ENCODE assay signal across 28 cellular contexts in the genomic region with DNA sequence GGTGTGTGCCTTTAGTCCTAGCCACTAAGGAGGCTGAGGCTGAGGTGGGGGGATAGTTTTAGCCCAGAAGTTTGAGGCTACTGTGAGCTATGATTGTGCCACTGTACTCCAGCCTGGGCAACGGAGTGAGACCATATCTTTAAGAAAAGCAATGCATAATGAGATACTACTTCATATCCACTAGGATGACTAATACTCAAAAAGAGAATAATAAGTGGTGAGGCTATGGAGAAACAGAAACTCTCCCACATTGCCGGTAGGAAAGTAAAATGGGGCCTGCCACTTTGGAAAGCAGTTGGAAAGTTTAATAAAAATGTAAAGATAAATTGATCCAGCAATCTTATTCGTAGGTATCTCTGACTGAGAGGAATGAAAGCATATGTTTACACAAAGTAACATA. TPM values are rescaled to one million over a fixed set of nuclear protein-coding genes. Genes with fewer than 3 reads are reported as not detected.
A peak's percentile ranks its signal among the peaks of the same experiment; 100 is the strongest.
DNase-seq lines count a peak whose midpoint lies in the region; ATAC-seq and TF ChIP-seq lines count a peak whose summit lies in the region.
"Had no signal": no experiment of that assay in that cellular context is flagged by ENCODE, and none has a peak within 500 bp of the region (broad histone marks: within the 10 kb centered on the region; RNA-seq: fewer than 3 reads in every experiment).

No MANE protein-coding gene starts in this region.

- ATAC-seq in HG02840 (IDR thresholded peaks at IDR 0.05; ENCODE audit: low FRiP score, unreplicated experiment) = no peak
- ATAC-seq in natural killer cell treated with Interleukin-12 subunit alpha and Interleukin-12 subunit beta and Interleukin-15 and Interleukin-18, amount 100 ng/mL, for 72 hours = no peak

- H3K4me3 Mint-ChIP-seq in natural killer cell treated with Interleukin-12 subunit alpha and Interleukin-12 subunit beta and Interleukin-15 and Interleukin-18, amount 100 ng/mL, for 72 hours = no peak overlapping the region

- H3K36me3 Mint-ChIP-seq in natural killer cell treated with Interleukin-12 subunit alpha and Interleukin-12 subunit beta and Interleukin-15 and Interleukin-18, amount 100 ng/mL, for 72 hours = no peaks in the 10 kb centered on the region

- DNase-seq in AG09309 (ENCODE audit: low read depth) (peak; percentile 5), amniotic epithelial cell (ENCODE audit: low read depth) (peak; percentile 55), glomerular visceral epithelial cell (ENCODE audit: extremely low spot score) (peak; percentile 14), GM20000 (ENCODE audit: low spot score) (no peak), HuH-7.5 (ENCODE audit: low spot score) (no peak)
- no peak for DNase-seq in natural killer cell treated with Interleukin-12 subunit alpha and Interleukin-12 subunit beta and Interleukin-15 and Interleukin-18, amount 100 ng/mL, for 72 hours (ENCODE audit: low spot score)
- DNase-seq: 8988T, ACHN, DMS153, DND-41, HCEC 1CT, Kasumi-1, MV-4-11, NCI-H1105, NCI-H146, NCI-H1930, NCI-H2107, NCI-H446, NCI-H526, SHP77, SW 1271 had no signal

- no peaks in the 10 kb centered on the region for H3K27me3 Mint-ChIP-seq in natural killer cell treated with Interleukin-12 subunit alpha and Interleukin-12 subunit beta and Interleukin-15 and Interleukin-18, amount 100 ng/mL, for 72 hours

- no peaks in the 10 kb centered on the region for H3K36me3 ChIP-seq in HEK293 (ENCODE audit: control insufficient read depth in 2 of 2, insufficient read depth in 1 of 2, low read length in 2 of 2)

- TF ChIP-seq CTCF in AG09309 (IDR thresholded peaks at IDR 0.05; ENCODE audit: control insufficient read depth, insufficient read depth, low read depth, low read length, missing control alignments) (no peak), HEK293 (tag by site-specific recombination; IDR thresholded peaks at IDR 0.05) (no peak), GM20000 (IDR thresholded peaks at IDR 0.05; ENCODE audit: extremely low read depth, missing control alignments) (no peak)

- H3K4me3 ChIP-seq in AG09309 (ENCODE audit: control insufficient read depth, low read depth, low read length) (no peak overlapping the region), HEK293 (ENCODE audit: low read depth, low read length) (no peak overlapping the region)

- no peaks in the 10 kb centered on the region for H3K4me1 ChIP-seq in HEK293 (ENCODE audit: control insufficient read depth, insufficient read depth, low read length)

- no peaks in the 10 kb centered on the region for H3K9me3 ChIP-seq in HEK293 (ENCODE audit: control insufficient read depth, insufficient read depth, low read depth, low read length)

- no peak overlapping the region for H3K27ac Mint-ChIP-seq in natural killer cell treated with Interleukin-12 subunit alpha and Interleukin-12 subunit beta and Interleukin-15 and Interleukin-18, amount 100 ng/mL, for 72 hours

- CTCF ChIA-PET in HEK293 (lab: Yijun Ruan, JAX) = interaction anchor here (2.2 kb wide), 1 partner anchor 121 kb away, joined by 10 read pairs; no protein-coding TSS in a partner anchor

- no peaks in the 10 kb centered on the region for H3K4me1 Mint-ChIP-seq in natural killer cell treated with Interleukin-12 subunit alpha and Interleukin-12 subunit beta and Interleukin-15 and Interleukin-18, amount 100 ng/mL, for 72 hours (ENCODE audit: low read depth in 2 of 2)

- no peak overlapping the region for H3K27ac ChIP-seq in HEK293 (ENCODE audit: extremely low read depth, low read depth, low read length)
- H3K27ac ChIP-seq: HL-60, RWPE1 had no signal

- no peaks in the 10 kb centered on the region for H3K9me3 Mint-ChIP-seq in natural killer cell treated with Interleukin-12 subunit alpha and Interleukin-12 subunit beta and Interleukin-15 and Interleukin-18, amount 100 ng/mL, for 72 hours

- POLR2A ChIA-PET in HEK293 (lab: Yijun Ruan, JAX) = no interaction called here

TF ChIP-seq in HEK293, 187 proteins besides CTCF, POLR2A, EP300 and RAD21:
- TF ChIP-seq ZNF664 (tag by site-specific recombination; IDR thresholded peaks at IDR 0.05) (peak; percentile 84; the same call in 1 of the 2 replicates), PRDM1 (tag by site-specific recombination; IDR thresholded peaks at IDR 0.05) (peak; percentile 70), SALL2 (tag by site-specific recombination; IDR thresholded peaks at IDR 0.05; ENCODE audit: borderline replicate concordance) (no peak)
TF ChIP-seq in HEK293: peak in this region for 2.

RNA-seq across cellular contexts. Expression of a gene that starts 4.6 kb away (rescaled TPM):
- total RNA-seq in natural killer cell treated with Interleukin-12 subunit alpha and Interleukin-12 subunit beta and Interleukin-15 and Interleukin-18, amount 100 ng/mL, for 72 hours = 10 to 100 TPM; 19.9 to 35.5 TPM

RNA-seq across cellular contexts. Expression of a gene that starts 18.6 kb away (rescaled TPM):
- total RNA-seq in natural killer cell treated with Interleukin-12 subunit alpha and Interleukin-12 subunit beta and Interleukin-15 and Interleukin-18, amount 100 ng/mL, for 72 hours = not detected
- total RNA-seq: H1, MCF 10A, SK-MEL-5 had no signal

RNA-seq across cellular contexts. Expression of a gene that starts 30.1 kb away (rescaled TPM):
- total RNA-seq in natural killer cell treated with Interleukin-12 subunit alpha and Interleukin-12 subunit beta and Interleukin-15 and Interleukin-18, amount 100 ng/mL, for 72 hours = 10 to 100 TPM; 18.9 to 37.4 TPM

RNA-seq across cellular contexts. Expression of a gene that starts 30.7 kb away (rescaled TPM):
- 100 to 1,000 TPM; 127 to 175 TPM for total RNA-seq in natural killer cell treated with Interleukin-12 subunit alpha and Interleukin-12 subunit beta and Interleukin-15 and Interleukin-18, amount 100 ng/mL, for 72 hours

Comparison
In these comparisons a context has a peak if more than half of its experiments do, and no peak if none do; other contexts are left out.
1. DNase-seq: peak in AG09309 (single experiment), amniotic epithelial cell (single experiment) and glomerular visceral epithelial cell (single experiment); none in GM20000 (single experiment), HuH-7.5 (single experiment) and natural killer cell treated with Interleukin-12 subunit alpha and Interleukin-12 subunit beta and Interleukin-15 and Interleukin-18, amount 100 ng/mL, for 72 hours (single experiment).